ENCODE assay signal across 1 cellular context in genomic region chr12:34022079-34022830, GRCh38.
TF ChIP-seq lines count a peak whose summit lies in the region.

A gene with protein sequence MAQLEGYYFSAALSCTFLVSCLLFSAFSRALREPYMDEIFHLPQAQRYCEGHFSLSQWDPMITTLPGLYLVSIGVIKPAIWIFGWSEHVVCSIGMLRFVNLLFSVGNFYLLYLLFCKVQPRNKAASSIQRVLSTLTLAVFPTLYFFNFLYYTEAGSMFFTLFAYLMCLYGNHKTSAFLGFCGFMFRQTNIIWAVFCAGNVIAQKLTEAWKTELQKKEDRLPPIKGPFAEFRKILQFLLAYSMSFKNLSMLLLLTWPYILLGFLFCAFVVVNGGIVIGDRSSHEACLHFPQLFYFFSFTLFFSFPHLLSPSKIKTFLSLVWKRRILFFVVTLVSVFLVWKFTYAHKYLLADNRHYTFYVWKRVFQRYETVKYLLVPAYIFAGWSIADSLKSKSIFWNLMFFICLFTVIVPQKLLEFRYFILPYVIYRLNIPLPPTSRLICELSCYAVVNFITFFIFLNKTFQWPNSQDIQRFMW (plus strand): TSS chr12:34022496. CDS start chr12:34022600, 104 bp downstream.

TF ChIP-seq in HepG2, 621 proteins besides CTCF, POLR2A, EP300 and RAD21 (continued from another document and continues in another):
- TF ChIP-seq, protein P1, sequence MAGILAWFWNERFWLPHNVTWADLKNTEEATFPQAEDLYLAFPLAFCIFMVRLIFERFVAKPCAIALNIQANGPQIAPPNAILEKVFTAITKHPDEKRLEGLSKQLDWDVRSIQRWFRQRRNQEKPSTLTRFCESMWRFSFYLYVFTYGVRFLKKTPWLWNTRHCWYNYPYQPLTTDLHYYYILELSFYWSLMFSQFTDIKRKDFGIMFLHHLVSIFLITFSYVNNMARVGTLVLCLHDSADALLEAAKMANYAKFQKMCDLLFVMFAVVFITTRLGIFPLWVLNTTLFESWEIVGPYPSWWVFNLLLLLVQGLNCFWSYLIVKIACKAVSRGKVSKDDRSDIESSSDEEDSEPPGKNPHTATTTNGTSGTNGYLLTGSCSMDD (CRISPR knock-in tag; IDR thresholded peaks at IDR 0.05): no peak
- TF ChIP-seq ZNF30 (CRISPR knock-in tag; IDR thresholded peaks at IDR 0.05): no peak
- TF ChIP-seq CBFB (CRISPR knock-in tag; IDR thresholded peaks at IDR 0.05): peak; percentile 56; the same call in 1 of the 2 replicates
- TF ChIP-seq, protein P2, sequence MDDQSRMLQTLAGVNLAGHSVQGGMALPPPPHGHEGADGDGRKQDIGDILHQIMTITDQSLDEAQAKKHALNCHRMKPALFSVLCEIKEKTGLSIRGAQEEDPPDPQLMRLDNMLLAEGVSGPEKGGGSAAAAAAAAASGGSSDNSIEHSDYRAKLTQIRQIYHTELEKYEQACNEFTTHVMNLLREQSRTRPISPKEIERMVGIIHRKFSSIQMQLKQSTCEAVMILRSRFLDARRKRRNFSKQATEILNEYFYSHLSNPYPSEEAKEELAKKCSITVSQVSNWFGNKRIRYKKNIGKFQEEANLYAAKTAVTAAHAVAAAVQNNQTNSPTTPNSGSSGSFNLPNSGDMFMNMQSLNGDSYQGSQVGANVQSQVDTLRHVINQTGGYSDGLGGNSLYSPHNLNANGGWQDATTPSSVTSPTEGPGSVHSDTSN (CRISPR knock-in tag; IDR thresholded peaks at IDR 0.05; ENCODE audit: borderline replicate concordance): no peak
- TF ChIP-seq ZNF24 (IDR thresholded peaks at IDR 0.05): no peak
- TF ChIP-seq ZNF430 (CRISPR knock-in tag; IDR thresholded peaks at IDR 0.05): peak; percentile 35; the same call in 1 of the 2 replicates
- no peak for TF ChIP-seq ATF3 (CRISPR knock-in tag; IDR thresholded peaks at IDR 0.05)
- 0 out of 2 replicates have a peak, but pooled peaks have one; percentile 56 for TF ChIP-seq ETV6 (CRISPR knock-in tag; conservative IDR thresholded peaks at IDR 0.05)
- no peak for TF ChIP-seq ZNF776 (CRISPR knock-in tag; IDR thresholded peaks at IDR 0.05)
- TF ChIP-seq ZNF121 (CRISPR knock-in tag; IDR thresholded peaks at IDR 0.05): peak; percentile 85
- no peak for TF ChIP-seq ZC3H4 (CRISPR knock-in tag; IDR thresholded peaks at IDR 0.05; ENCODE audit: borderline replicate concordance)
- peak; percentile 66 for TF ChIP-seq ZFY (CRISPR knock-in tag; IDR thresholded peaks at IDR 0.05)
- TF ChIP-seq, protein P3, sequence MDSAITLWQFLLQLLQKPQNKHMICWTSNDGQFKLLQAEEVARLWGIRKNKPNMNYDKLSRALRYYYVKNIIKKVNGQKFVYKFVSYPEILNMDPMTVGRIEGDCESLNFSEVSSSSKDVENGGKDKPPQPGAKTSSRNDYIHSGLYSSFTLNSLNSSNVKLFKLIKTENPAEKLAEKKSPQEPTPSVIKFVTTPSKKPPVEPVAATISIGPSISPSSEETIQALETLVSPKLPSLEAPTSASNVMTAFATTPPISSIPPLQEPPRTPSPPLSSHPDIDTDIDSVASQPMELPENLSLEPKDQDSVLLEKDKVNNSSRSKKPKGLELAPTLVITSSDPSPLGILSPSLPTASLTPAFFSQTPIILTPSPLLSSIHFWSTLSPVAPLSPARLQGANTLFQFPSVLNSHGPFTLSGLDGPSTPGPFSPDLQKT (CRISPR knock-in tag; IDR thresholded peaks at IDR 0.05; ENCODE audit: borderline replicate concordance): no peak
- TF ChIP-seq ZBTB21 (CRISPR knock-in tag; IDR thresholded peaks at IDR 0.05): no peak
- TF ChIP-seq TAF15 (IDR thresholded peaks at IDR 0.05; ENCODE audit: low read depth, low read length, poor library complexity, severe bottlenecking): no peak
- TF ChIP-seq HOXA5 (CRISPR knock-in tag; IDR thresholded peaks at IDR 0.05): peak; percentile 46; the same call in 1 of the 2 replicates
- TF ChIP-seq ZBTB8A (CRISPR knock-in tag; IDR thresholded peaks at IDR 0.05; ENCODE audit: borderline replicate concordance, low read depth): no peak
- TF ChIP-seq BHLHE40 (IDR thresholded peaks at IDR 0.05; ENCODE audit: low read length): no peak
- no peak for TF ChIP-seq HNF1A (IDR thresholded peaks at IDR 0.05; ENCODE audit: low read depth)
- TF ChIP-seq HNF1A (CRISPR knock-in tag; IDR thresholded peaks at IDR 0.05; ENCODE audit: borderline replicate concordance): peak; percentile 49
- TF ChIP-seq BCL6 (CRISPR knock-in tag; IDR thresholded peaks at IDR 0.05): 0 out of 2 replicates have a peak, but pooled peaks have one; percentile 7
- TF ChIP-seq MAFK (conservative IDR thresholded peaks at IDR 0.05 in 1 of 2, IDR thresholded peaks at IDR 0.05 in 1 of 2; ENCODE audit: low read length in 2 of 2): no peak
- peak; percentile 88; the same call in 1 of the 2 replicates for TF ChIP-seq ZNF670 (CRISPR knock-in tag; IDR thresholded peaks at IDR 0.05; ENCODE audit: borderline replicate concordance)
- TF ChIP-seq DMTF1 (CRISPR knock-in tag; IDR thresholded peaks at IDR 0.05): no peak
- TF ChIP-seq ZNF12 (CRISPR knock-in tag; IDR thresholded peaks at IDR 0.05): no peak
- peak; percentile 73 for TF ChIP-seq FOXO1 (CRISPR knock-in tag; IDR thresholded peaks at IDR 0.05)
- TF ChIP-seq JDP2 (CRISPR knock-in tag; IDR thresholded peaks at IDR 0.05; ENCODE audit: borderline replicate concordance): no peak
- TF ChIP-seq BCL3 (CRISPR knock-in tag; IDR thresholded peaks at IDR 0.05): 0 out of 2 replicates have a peak, but pooled peaks have one; percentile 28
- TF ChIP-seq ZNF143 (CRISPR knock-in tag; IDR thresholded peaks at IDR 0.05): peak; percentile 91
- TF ChIP-seq ZKSCAN8 (CRISPR knock-in tag; IDR thresholded peaks at IDR 0.05; ENCODE audit: borderline replicate concordance): 0 out of 2 replicates have a peak, but pooled peaks have one; percentile 26
- no peak for TF ChIP-seq POLR2AphosphoS2 (IDR thresholded peaks at IDR 0.05; ENCODE audit: low read depth, low read length)
- TF ChIP-seq ATAD3A (CRISPR knock-in tag; IDR thresholded peaks at IDR 0.05): no peak
- TF ChIP-seq ATF7 (IDR thresholded peaks at IDR 0.05): no peak
- no peak for TF ChIP-seq ATF7 (CRISPR knock-in tag; IDR thresholded peaks at IDR 0.05)
- no peak for TF ChIP-seq CHD2 (IDR thresholded peaks at IDR 0.05; ENCODE audit: low read depth, low read length)
- peak; percentile 27 for TF ChIP-seq RARA (CRISPR knock-in tag; IDR thresholded peaks at IDR 0.05)
- TF ChIP-seq ZNF501 (CRISPR knock-in tag; IDR thresholded peaks at IDR 0.05): peak; percentile 88
- TF ChIP-seq ZBTB1 (CRISPR knock-in tag; IDR thresholded peaks at IDR 0.05; ENCODE audit: borderline replicate concordance): no peak
- TF ChIP-seq ZBTB7A (CRISPR knock-in tag; IDR thresholded peaks at IDR 0.05): no peak
- TF ChIP-seq ZNF264 (CRISPR knock-in tag; IDR thresholded peaks at IDR 0.05): no peak
- no peak for TF ChIP-seq MAZ (IDR thresholded peaks at IDR 0.05; ENCODE audit: borderline replicate concordance, low read depth, low read length)
- peak; percentile 35; the same call in 1 of the 2 replicates for TF ChIP-seq MAZ (CRISPR knock-in tag; IDR thresholded peaks at IDR 0.05; ENCODE audit: low read depth)
- TF ChIP-seq ADNP (CRISPR knock-in tag; IDR thresholded peaks at IDR 0.05): no peak
- TF ChIP-seq TOPORS (CRISPR knock-in tag; IDR thresholded peaks at IDR 0.05): peak; percentile 56; the same call in 1 of the 2 replicates
- TF ChIP-seq CEBPB (IDR thresholded peaks at IDR 0.05; ENCODE audit: borderline replicate concordance, low read depth, low read length): peak; percentile 72; the same call in 1 of the 2 replicates
- TF ChIP-seq PHF8 (CRISPR knock-in tag; IDR thresholded peaks at IDR 0.05): peak; percentile 78
- TF ChIP-seq GTF2F1 (IDR thresholded peaks at IDR 0.05; ENCODE audit: low read length): no peak
- peak; percentile 67; the same call in 1 of the 2 replicates for TF ChIP-seq RXRB (CRISPR knock-in tag; IDR thresholded peaks at IDR 0.05; ENCODE audit: borderline replicate concordance)
- peak; percentile 55 for TF ChIP-seq IKZF4 (CRISPR knock-in tag; IDR thresholded peaks at IDR 0.05; ENCODE audit: borderline replicate concordance, low read depth, not compliant biosample characterization)
- TF ChIP-seq DDIT3 (CRISPR knock-in tag; IDR thresholded peaks at IDR 0.05): no peak
- TF ChIP-seq SATB2 (CRISPR knock-in tag; IDR thresholded peaks at IDR 0.05): no peak
- no peak for TF ChIP-seq RFX5 (IDR thresholded peaks at IDR 0.05; ENCODE audit: low read depth, low read length)
- TF ChIP-seq NFKBIZ (CRISPR knock-in tag; IDR thresholded peaks at IDR 0.05): peak; percentile 69; the same call in 1 of the 2 replicates
- TF ChIP-seq, protein P4, sequence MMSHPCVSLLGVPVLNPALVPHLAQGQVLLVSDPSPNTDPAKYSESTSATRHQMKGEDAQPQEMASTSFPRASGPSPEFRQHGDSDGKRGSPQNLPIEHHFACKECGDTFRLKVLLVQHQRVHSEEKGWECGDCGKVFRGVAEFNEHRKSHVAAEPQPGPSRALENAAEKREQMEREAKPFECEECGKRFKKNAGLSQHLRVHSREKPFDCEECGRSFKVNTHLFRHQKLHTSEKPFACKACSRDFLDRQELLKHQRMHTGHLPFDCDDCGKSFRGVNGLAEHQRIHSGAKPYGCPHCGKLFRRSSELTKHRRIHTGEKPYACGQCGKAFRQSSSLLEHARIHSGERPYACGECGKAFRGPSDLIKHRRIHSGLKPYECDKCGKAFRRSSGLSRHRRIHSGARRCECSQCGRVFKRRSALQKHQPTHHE (CRISPR knock-in tag; IDR thresholded peaks at IDR 0.05; ENCODE audit: borderline replicate concordance): no peak
- peak; percentile 81 for TF ChIP-seq HDAC2 (CRISPR knock-in tag; IDR thresholded peaks at IDR 0.05)
- no peak for TF ChIP-seq SRSF1 (optimal IDR thresholded peaks at IDR 0.05; ENCODE audit: low read depth, low read length)
- TF ChIP-seq ZNF350 (CRISPR knock-in tag; IDR thresholded peaks at IDR 0.05; ENCODE audit: borderline replicate concordance, low read depth): peak; percentile 77; the same call in 1 of the 2 replicates
- no peak for TF ChIP-seq MLX (CRISPR knock-in tag; IDR thresholded peaks at IDR 0.05)
